ENCODE assay signal across 8 cellular contexts in genomic region chr17:79836952-79837887, GRCh38. TPM values are rescaled to one million over a fixed set of nuclear protein-coding genes. Genes with fewer than 3 reads are reported as not detected.
DNase-seq lines count a peak whose midpoint lies in the region; ATAC-seq and TF ChIP-seq lines count a peak whose summit lies in the region.

No MANE protein-coding gene starts in this region.

- no peak overlapping the region for H3K18ac ChIP-seq in mesendoderm (ENCODE audit: low read length)

- H3K36me3 ChIP-seq in mesendoderm (ENCODE audit: control insufficient read depth, insufficient read depth, low read length) (no peaks in the 10 kb centered on the region), thyroid gland (peaks cover 18 to 20% of the 10 kb centered on the region in 2 donors)

- H3K27me3 ChIP-seq in mesendoderm (ENCODE audit: insufficient read depth, low read length, poor library complexity): peaks cover 44% of the 10 kb centered on the region
- H3K27me3 ChIP-seq in thyroid gland: peaks cover 15% of the 10 kb centered on the region

- no peaks in the 10 kb centered on the region for H3K79me1 ChIP-seq in mesendoderm (ENCODE audit: low read length)

- H2BK5ac ChIP-seq in mesendoderm (ENCODE audit: low read length): no peak overlapping the region

- intact Hi-C loops in thyroid gland (cut with DNase I): no loop called here

- H3K27ac ChIP-seq in mesendoderm (ENCODE audit: low read depth, low read length) (no peak overlapping the region), thyroid gland (peak overlapping the region in 1 of 3 donors; percentile 93)

- peak overlapping the region; percentile 37 for H3K56ac ChIP-seq in mesendoderm (ENCODE audit: low read length)

- H3K4me1 ChIP-seq in mesendoderm (ENCODE audit: control insufficient read depth, low read depth, low read length) (peaks cover 13% of the 10 kb centered on the region), thyroid gland (peaks cover 46 to 63% of the 10 kb centered on the region in 2 donors)

- peak; percentile 35 for ATAC-seq in HG03196 (IDR thresholded peaks at IDR 0.05; ENCODE audit: unreplicated experiment)
- ATAC-seq in GM19467 (IDR thresholded peaks at IDR 0.05; ENCODE audit: unreplicated experiment): no peak

- H4K8ac ChIP-seq in mesendoderm (ENCODE audit: low read depth, low read length): no peak overlapping the region

- TF ChIP-seq POLR2A in thyroid gland (IDR thresholded peaks at IDR 0.05): peak in 1 of 2 donors; percentile 54

- H2BK15ac ChIP-seq in mesendoderm (replicated peaks; ENCODE audit: low read depth): no peak overlapping the region

- H2BK120ac ChIP-seq in mesendoderm (ENCODE audit: low read depth, low read length): no peak overlapping the region

- H3K4me3 ChIP-seq in GM08714 (ENCODE audit: low read length) (peak overlapping the region; percentile 90), mesendoderm (ENCODE audit: low read length) (no peak overlapping the region), thyroid gland (replicated peaks in 1 of 3) (peak overlapping the region in 2 of 3 donors; percentile 67 to 86)

- peak; percentile 71 for DNase-seq in SKM-1 (lab: John Stamatoyannopoulos, UW; ENCODE audit: unreplicated experiment)
- DNase-seq in dermis microvascular lymphatic vessel endothelial cell (ENCODE audit: low read depth in 2 of 2): peak; percentile 34 to 63
- peak; percentile 75 for DNase-seq in mesendoderm
- peak; percentile 91 to 94 for DNase-seq in thyroid gland
- DNase-seq in NCI-H345 (lab: John Stamatoyannopoulos, UW): no peak

- WGBS in mesendoderm (ENCODE audit: extremely low coverage, insufficient coverage, low lambda C conversion rate): no CpG with 5 or more reads among the region's 41 CpGs
- WGBS in thyroid gland, 2 donors: 29 to 39% methylated on average over 23 of the region's 41 CpGs

- no peak overlapping the region for H3K4ac ChIP-seq in mesendoderm (ENCODE audit: low read depth, low read length)

- peak overlapping the region; percentile 36 for H3K4me2 ChIP-seq in mesendoderm (ENCODE audit: low read length)

- H3K9me3 ChIP-seq in thyroid gland: no peaks in the 10 kb centered on the region

- H4K5ac ChIP-seq in mesendoderm (ENCODE audit: low read length): no peak overlapping the region

- peak overlapping the region; percentile 11 for H3K9ac ChIP-seq in mesendoderm (ENCODE audit: low read length)

- H3K23ac ChIP-seq in mesendoderm (ENCODE audit: low read length): no peak overlapping the region

- no peaks in the 10 kb centered on the region for H3K79me2 ChIP-seq in mesendoderm (ENCODE audit: control insufficient read depth, insufficient read depth, low read length)

- peak in 3 of 6 experiments; percentile 26 to 30 (median 29) for TF ChIP-seq CTCF in thyroid gland (IDR thresholded peaks at IDR 0.05)

- H2AK5ac ChIP-seq in mesendoderm (ENCODE audit: low read length): no peak overlapping the region

RNA-seq across cellular contexts. Expression of gene CBX4, which starts 2.0 kb away (rescaled TPM):
- 9.0 and 14.7 TPM in 2 replicates for total RNA-seq in dermis microvascular lymphatic vessel endothelial cell
- polyA plus RNA-seq in mesendoderm (2013, experiment 1 of 2): 3.7 TPM
- 3.6 TPM for polyA plus RNA-seq in mesendoderm (2013, experiment 2 of 2)
- 10 to 100 TPM in 3 of 4 donors, 1 to 10 TPM in 1; 5.6 to 17.2 (median 13.5) TPM for total RNA-seq in thyroid gland

RNA-seq across cellular contexts. Expression of gene CBX8, which starts 40.3 kb away (rescaled TPM):
- total RNA-seq in dermis microvascular lymphatic vessel endothelial cell: 1.4 and 1.9 TPM in 2 replicates
- polyA plus RNA-seq in mesendoderm (2013, experiment 1 of 2): 0.17 TPM
- polyA plus RNA-seq in mesendoderm (2013, experiment 2 of 2): 0.34 TPM
- 1 to 10 TPM; 1.7 to 3.5 (median 2.7) TPM for total RNA-seq in thyroid gland

RNA-seq across cellular contexts. Expression of gene CBX2, which starts 59.3 kb away (rescaled TPM):
- total RNA-seq in dermis microvascular lymphatic vessel endothelial cell: 5.3 and 6.7 TPM in 2 replicates
- 25.1 TPM for polyA plus RNA-seq in mesendoderm (2013, experiment 1 of 2)
- 25.0 TPM for polyA plus RNA-seq in mesendoderm (2013, experiment 2 of 2)
- total RNA-seq in thyroid gland: 1 to 10 TPM in 3 of 4 donors, under 1 TPM in 1; 0.54 to 1.7 (median 1.1) TPM
